Comparison of ENCODE assay signal across 1 cellular context in genomic region chr9:138052635-138053320, GRCh38.
TF ChIP-seq lines count a peak whose summit lies in the region.

No MANE protein-coding gene starts in this region.

TF ChIP-seq in H1, 55 proteins besides CTCF, POLR2A, EP300 and RAD21 (continued from another document):
- TF ChIP-seq, protein P1, sequence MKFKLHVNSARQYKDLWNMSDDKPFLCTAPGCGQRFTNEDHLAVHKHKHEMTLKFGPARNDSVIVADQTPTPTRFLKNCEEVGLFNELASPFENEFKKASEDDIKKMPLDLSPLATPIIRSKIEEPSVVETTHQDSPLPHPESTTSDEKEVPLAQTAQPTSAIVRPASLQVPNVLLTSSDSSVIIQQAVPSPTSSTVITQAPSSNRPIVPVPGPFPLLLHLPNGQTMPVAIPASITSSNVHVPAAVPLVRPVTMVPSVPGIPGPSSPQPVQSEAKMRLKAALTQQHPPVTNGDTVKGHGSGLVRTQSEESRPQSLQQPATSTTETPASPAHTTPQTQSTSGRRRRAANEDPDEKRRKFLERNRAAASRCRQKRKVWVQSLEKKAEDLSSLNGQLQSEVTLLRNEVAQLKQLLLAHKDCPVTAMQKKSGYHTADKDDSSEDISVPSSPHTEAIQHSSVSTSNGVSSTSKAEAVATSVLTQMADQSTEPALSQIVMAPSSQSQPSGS (IDR thresholded peaks at IDR 0.05; ENCODE audit: low read length) = no peak
- TF ChIP-seq HDAC6 (IDR thresholded peaks at IDR 0.05; ENCODE audit: low read depth, low read length) (no peak), RBBP5 (IDR thresholded peaks at IDR 0.05; ENCODE audit: borderline replicate concordance, low read depth, low read length) (no peak), SIRT6 (IDR thresholded peaks at IDR 0.05; ENCODE audit: low read length) (no peak), GABPA (IDR thresholded peaks at IDR 0.05; ENCODE audit: borderline replicate concordance, insufficient read depth, low read length) (no peak), CBX8 (IDR thresholded peaks at IDR 0.05; ENCODE audit: borderline replicate concordance, low read depth, low read length) (no peak), TEAD4 (IDR thresholded peaks at IDR 0.05; ENCODE audit: low read depth, low read length) (no peak), RFX5 (IDR thresholded peaks at IDR 0.05; ENCODE audit: borderline replicate concordance, low read depth, low read length) (no peak), MAFK (IDR thresholded peaks at IDR 0.05; ENCODE audit: low read depth, low read length) (no peak), BRCA1 (IDR thresholded peaks at IDR 0.05; ENCODE audit: low read depth, low read length) (no peak), CHD7 (IDR thresholded peaks at IDR 0.05; ENCODE audit: insufficient replicate concordance, low read length) (no peak), BACH1 (IDR thresholded peaks at IDR 0.05; ENCODE audit: low read length) (no peak)
- TF ChIP-seq, protein P2, sequence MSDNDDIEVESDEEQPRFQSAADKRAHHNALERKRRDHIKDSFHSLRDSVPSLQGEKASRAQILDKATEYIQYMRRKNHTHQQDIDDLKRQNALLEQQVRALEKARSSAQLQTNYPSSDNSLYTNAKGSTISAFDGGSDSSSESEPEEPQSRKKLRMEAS (IDR thresholded peaks at IDR 0.05) = no peak
TF ChIP-seq in H1: peak in this region for 0.
